2 cellular contexts compared by ENCODE assay signal in the genomic region with DNA sequence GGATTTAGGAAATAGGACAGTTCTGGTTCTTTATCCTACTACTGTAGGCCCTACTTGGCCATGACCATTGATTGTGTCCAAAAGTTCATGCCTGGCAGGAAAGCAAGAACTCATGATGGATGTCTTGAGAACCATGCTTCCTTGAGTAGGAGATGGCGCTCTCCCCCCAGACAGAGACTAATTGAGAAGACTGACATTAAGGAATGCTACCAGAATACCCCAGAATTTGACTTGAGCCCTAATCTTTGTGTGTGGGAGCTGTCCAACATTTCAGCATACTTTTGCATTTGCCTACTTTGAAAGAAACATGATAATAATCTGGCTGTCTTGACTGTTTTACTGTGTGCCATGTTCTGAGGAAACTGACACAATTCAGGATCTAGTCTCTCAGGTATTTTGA.
TF ChIP-seq lines count a peak whose summit lies in the region.

No MANE protein-coding gene starts in this region.

TF ChIP-seq in GM23338, 12 proteins besides CTCF, POLR2A, EP300 and RAD21:
- TF ChIP-seq NANOG (IDR thresholded peaks at IDR 0.05; ENCODE audit: borderline replicate concordance) (no peak), REST (IDR thresholded peaks at IDR 0.05; ENCODE audit: unreplicated experiment) (peak; percentile 73), EZH2phosphoT487 (IDR thresholded peaks at IDR 0.05; ENCODE audit: unreplicated experiment) (no peak), STAT1 (IDR thresholded peaks at IDR 0.05; ENCODE audit: unreplicated experiment) (no peak), ZNF114 (CRISPR knock-in tag; IDR thresholded peaks at IDR 0.05) (no peak)

TF ChIP-seq in GM12878, 131 proteins besides CTCF, POLR2A, EP300 and RAD21:
- TF ChIP-seq REST (IDR thresholded peaks at IDR 0.05; ENCODE audit: low read depth, low read length) (peak; percentile 81; the same call in 1 of the 2 replicates), TCF12 (IDR thresholded peaks at IDR 0.05; ENCODE audit: low read depth, low read length) (no peak)
- TF ChIP-seq, protein P1, sequence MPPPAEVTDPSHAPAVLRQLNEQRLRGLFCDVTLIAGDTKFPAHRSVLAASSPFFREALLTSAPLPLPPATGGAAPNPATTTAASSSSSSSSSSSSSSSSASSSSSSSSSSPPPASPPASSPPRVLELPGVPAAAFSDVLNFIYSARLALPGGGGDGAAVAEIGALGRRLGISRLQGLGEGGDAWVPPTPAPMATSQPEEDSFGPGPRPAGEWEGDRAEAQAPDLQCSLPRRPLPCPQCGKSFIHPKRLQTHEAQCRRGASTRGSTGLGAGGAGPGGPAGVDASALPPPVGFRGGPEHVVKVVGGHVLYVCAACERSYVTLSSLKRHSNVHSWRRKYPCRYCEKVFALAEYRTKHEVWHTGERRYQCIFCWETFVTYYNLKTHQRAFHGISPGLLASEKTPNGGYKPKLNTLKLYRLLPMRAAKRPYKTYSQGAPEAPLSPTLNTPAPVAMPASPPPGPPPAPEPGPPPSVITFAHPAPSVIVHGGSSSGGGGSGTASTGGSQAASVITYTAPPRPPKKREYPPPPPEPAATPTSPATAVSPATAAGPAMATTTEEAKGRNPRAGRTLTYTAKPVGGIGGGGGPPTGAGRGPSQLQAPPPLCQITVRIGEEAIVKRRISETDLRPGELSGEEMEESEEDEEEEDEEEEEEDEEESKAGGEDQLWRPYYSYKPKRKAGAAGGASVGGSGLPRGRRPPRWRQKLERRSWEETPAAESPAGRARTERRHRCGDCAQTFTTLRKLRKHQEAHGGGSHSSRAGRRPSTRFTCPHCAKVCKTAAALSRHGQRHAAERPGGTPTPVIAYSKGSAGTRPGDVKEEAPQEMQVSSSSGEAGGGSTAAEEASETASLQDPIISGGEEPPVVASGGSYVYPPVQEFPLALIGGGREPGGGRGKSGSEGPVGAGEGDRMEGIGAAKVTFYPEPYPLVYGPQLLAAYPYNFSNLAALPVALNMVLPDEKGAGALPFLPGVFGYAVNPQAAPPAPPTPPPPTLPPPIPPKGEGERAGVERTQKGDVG (CRISPR knock-in tag; IDR thresholded peaks at IDR 0.05), result no peak
TF ChIP-seq in GM12878: peak in this region for 1.
